2 cellular contexts compared by ENCODE assay signal in genomic region chr1:20751462-20751990, GRCh38.
TF ChIP-seq lines count a peak whose summit lies in the region.

No MANE protein-coding gene starts in this region.

TF ChIP-seq in HEK293T, 16 proteins besides CTCF, POLR2A, EP300 and RAD21 (continued from another document):
- TF ChIP-seq BHLHE40 (IDR thresholded peaks at IDR 0.05; ENCODE audit: borderline replicate concordance) (no peak), PKNOX1 (IDR thresholded peaks at IDR 0.05) (peak; percentile 25; the same call in 1 of the 2 replicates), ELF4 (IDR thresholded peaks at IDR 0.05) (no peak), HDGF (IDR thresholded peaks at IDR 0.05; ENCODE audit: borderline replicate concordance) (no peak)

TF ChIP-seq in K562, 482 proteins besides CTCF, POLR2A, EP300 and RAD21 (continued from another document):
- peak; percentile 65 for TF ChIP-seq PKNOX1 (IDR thresholded peaks at IDR 0.05)
TF ChIP-seq in K562: peak in this region for 1.
